Comparison of ENCODE assay signal across 21 cellular contexts in the genomic region with DNA sequence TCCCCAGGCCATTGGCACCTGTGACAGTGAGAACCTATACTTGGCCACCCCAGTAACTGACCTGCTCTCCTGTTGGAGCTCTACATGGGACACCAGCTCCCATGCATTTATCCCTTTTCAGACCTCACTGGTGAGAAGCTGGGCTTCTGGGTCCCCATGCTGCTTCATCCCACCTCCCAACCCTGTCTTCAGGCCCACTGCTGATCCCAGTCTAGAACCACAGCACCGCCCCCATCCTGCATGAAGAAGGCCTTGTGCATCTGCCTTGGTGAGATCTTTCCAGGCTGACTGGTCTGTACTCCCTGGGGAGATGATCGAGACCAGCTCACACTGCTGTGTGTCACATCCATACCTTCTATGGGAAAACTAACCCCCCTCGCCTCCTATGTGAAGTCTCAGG. TPM values are rescaled to one million over a fixed set of nuclear protein-coding genes. Genes with fewer than 3 reads are reported as not detected.
DNase-seq lines count a peak whose midpoint lies in the region; ATAC-seq and TF ChIP-seq lines count a peak whose summit lies in the region.
"Had no signal": no experiment of that assay in that cellular context is flagged by ENCODE, and none has a peak within 500 bp of the region (broad histone marks: within the 10 kb centered on the region; RNA-seq: fewer than 3 reads in every experiment).

No MANE protein-coding gene starts in this region.

- no peak overlapping the region for H3K4me3 ChIP-seq in colonic mucosa

- H3K36me3 Mint-ChIP-seq in activated B cell treated with CpG ODN at 0.5 μM for 24 hours (ENCODE audit: low read depth) = peaks cover 22% of the 10 kb centered on the region

- H3K9me3 ChIP-seq in colonic mucosa = no peaks in the 10 kb centered on the region

- H3K27ac ChIP-seq in colonic mucosa = no peak overlapping the region
- H3K27ac ChIP-seq: C4-2B had no signal

- H3K4me1 ChIP-seq in colonic mucosa = no peaks in the 10 kb centered on the region

- H3K27ac Mint-ChIP-seq in activated B cell treated with CpG ODN at 0.5 μM for 24 hours = peak overlapping the region; percentile 8
- H3K27ac Mint-ChIP-seq: H9 had no signal

- no peaks in the 10 kb centered on the region for H3K27me3 Mint-ChIP-seq in activated B cell treated with CpG ODN at 0.5 μM for 24 hours

- H3K4me1 Mint-ChIP-seq in activated B cell treated with CpG ODN at 0.5 μM for 24 hours = peaks cover 21% of the 10 kb centered on the region
- H3K4me1 Mint-ChIP-seq: H9 had no signal

- CTCF ChIA-PET in activated B cell treated with CpG ODN at 0.5 μM for 24 hours (lab: Charles Lee) = no interaction called here

- intact Hi-C loops in activated B cell treated with CpG ODN at 0.5 μM for 24 hours (cut with micrococcal nuclease) (no loop called here), colonic mucosa (cut with DNase I) (no loop called here)

- no peaks in the 10 kb centered on the region for H3K36me3 ChIP-seq in colonic mucosa

- POLR2A ChIA-PET in activated B cell treated with CpG ODN at 0.5 μM for 24 hours (lab: Charles Lee) = interaction anchor here (1.2 kb wide), 1 partner anchor 1320 kb away, joined by 3 read pairs; no protein-coding TSS in a partner anchor

- ATAC-seq in activated B cell treated with CpG ODN at 0.5 μM for 24 hours (ENCODE audit: low read depth) = no peak
- no peak for ATAC-seq in left lobe of liver
- no peak for ATAC-seq in HG02763 (IDR thresholded peaks at IDR 0.05; ENCODE audit: unreplicated experiment)

- H3K9ac ChIP-seq in colonic mucosa (ENCODE audit: low read depth in 2 of 2, low read length in 2 of 2) = no peak overlapping the region

- H3K9me3 Mint-ChIP-seq in activated B cell treated with CpG ODN at 0.5 μM for 24 hours = no peaks in the 10 kb centered on the region
- H3K9me3 Mint-ChIP-seq: H9 had no signal

- H3K27me3 ChIP-seq in colonic mucosa = no peaks in the 10 kb centered on the region

- no peak for TF ChIP-seq CTCF in activated B cell treated with CpG ODN at 0.5 μM for 24 hours (IDR thresholded peaks at IDR 0.05)
- TF ChIP-seq CTCF in colonic mucosa (IDR thresholded peaks at IDR 0.05) = no peak

- H3K4me3 Mint-ChIP-seq in activated B cell treated with CpG ODN at 0.5 μM for 24 hours = no peak overlapping the region
- H3K4me3 Mint-ChIP-seq: H9 had no signal

- DNase-seq in activated B cell treated with CpG ODN at 0.5 μM for 24 hours (no peak), ecto neural progenitor cell (ENCODE audit: low spot score) (peak; percentile 10), left lobe of liver (ENCODE audit: low spot score) (peak; percentile 29), glomerular visceral epithelial cell (ENCODE audit: extremely low spot score) (no peak), colonic mucosa (no peak), HPDE6-E6E7 (ENCODE audit: extremely low spot score) (no peak)
- DNase-seq in stimulated activated CD8-positive, alpha-beta memory T cell treated with anti-CD3 and anti-CD28 coated beads, Interleukin-4, amount 100 ng/mL, for 48 hours = peak; percentile 18
- DNase-seq: AML-193, DMS 273 treated with DMSO at 0.1 percent for 48 hours, DND-41, H9, IMR-90, NCI-H1417, NCI-H187, NCI-H2107, NCI-H510A, NCI-H774, OCI-M1, SHP77 had no signal

RNA-seq across cellular contexts. Expression of a gene that starts 22.7 kb away (rescaled TPM):
- total RNA-seq in activated B cell treated with CpG ODN at 0.5 μM for 24 hours (18.4 and 22.8 TPM in 2 replicates), left lobe of liver (4.9 TPM), colonic mucosa (1 to 10 TPM; 9.0 to 9.3 TPM)

Comparison
In these comparisons a context has a peak if more than half of its experiments do, and no peak if none do; other contexts are left out.
1. DNase-seq: peak in ecto neural progenitor cell (single experiment), left lobe of liver (single experiment) and stimulated activated CD8-positive, alpha-beta memory T cell treated with anti-CD3 and anti-CD28 coated beads, Interleukin-4, amount 100 ng/mL, for 48 hours (single experiment); none in activated B cell treated with CpG ODN at 0.5 μM for 24 hours (single experiment), glomerular visceral epithelial cell (single experiment), colonic mucosa (single experiment) and HPDE6-E6E7 (single experiment).